ENCODE assay signal across 13 cellular contexts in genomic region chr10:121754667-121755066, GRCh38.
DNase-seq lines count a peak whose midpoint lies in the region; ATAC-seq, FAIRE-seq and TF ChIP-seq lines count a peak whose summit lies in the region.
"Had no signal": no experiment of that assay in that cellular context is flagged by ENCODE, and none has a peak within 500 bp of the region (broad histone marks: within the 10 kb centered on the region; RNA-seq: fewer than 3 reads in every experiment).

No MANE protein-coding gene starts in this region.

- H3K4me3 Mint-ChIP-seq in stimulated activated naive B cell treated with anti-CD40 and anti-IgM and Interleukin-4, amounts not matched to agents 10 μg/mL and 1 μg/mL and 100 μg/mL, for 72 hours = no peak overlapping the region
- H3K4me3 Mint-ChIP-seq: activated CD4-positive, alpha-beta T cell treated with anti-CD3 and anti-CD28 coated beads, Interleukin-2, amount 10 ng/mL, durations not matched to agents 7 days and 5 days; nephron had no signal

- peaks cover 42 to 47% of the 10 kb centered on the region in 2 donors for H3K36me3 Mint-ChIP-seq in stimulated activated naive B cell treated with anti-CD40 and anti-IgM and Interleukin-4, amounts not matched to agents 10 μg/mL and 1 μg/mL and 100 μg/mL, for 72 hours

- H3K9me3 Mint-ChIP-seq in stimulated activated naive B cell treated with anti-CD40 and anti-IgM and Interleukin-4, amounts not matched to agents 10 μg/mL and 1 μg/mL and 100 μg/mL, for 72 hours = peaks cover 29 to 34% of the 10 kb centered on the region in 2 donors

- H3K27ac Mint-ChIP-seq in stimulated activated naive B cell treated with anti-CD40 and anti-IgM and Interleukin-4, amounts not matched to agents 10 μg/mL and 1 μg/mL and 100 μg/mL, for 72 hours = no peak overlapping the region
- H3K27ac Mint-ChIP-seq: nephron had no signal

- no peaks in the 10 kb centered on the region for H3K4me1 Mint-ChIP-seq in stimulated activated naive B cell treated with anti-CD40 and anti-IgM and Interleukin-4, amounts not matched to agents 10 μg/mL and 1 μg/mL and 100 μg/mL, for 72 hours
- H3K4me1 Mint-ChIP-seq: nephron had no signal

- peak; percentile 21 for ATAC-seq in GM21528 (IDR thresholded peaks at IDR 0.05; ENCODE audit: low FRiP score, unreplicated experiment)
- ATAC-seq in esophagus mucosa = peak; percentile 55
- ATAC-seq in stimulated activated naive B cell treated with anti-CD40 and anti-IgM and Interleukin-4, amounts not matched to agents 10 μg/mL and 1 μg/mL and 100 μg/mL, for 72 hours (replicated peaks) = no peak
- no peak for ATAC-seq in GM19328 (IDR thresholded peaks at IDR 0.05; ENCODE audit: unreplicated experiment)
- ATAC-seq: left lobe of liver had no signal

- no peak for DNase-seq in GM12891 (ENCODE audit: insufficient read length, low spot score)
- DNase-seq in M059J (ENCODE audit: low read depth) = peak; percentile 7
- DNase-seq in stimulated activated naive B cell treated with anti-CD40 and anti-IgM and Interleukin-4, amounts not matched to agents 10 μg/mL and 1 μg/mL and 100 μg/mL, for 72 hours = no peak
- DNase-seq in RCC 7860 (ENCODE audit: low spot score) = no peak
- DNase-seq in NCI-H748 (lab: John Stamatoyannopoulos, UW; ENCODE audit: unreplicated experiment) = no peak
- DNase-seq: activated CD4-positive, alpha-beta T cell treated with anti-CD3 and anti-CD28 coated beads, Interleukin-2, amount 10 ng/mL, durations not matched to agents 7 days and 5 days; adrenal gland; small intestine had no signal

- FAIRE-seq in GM12891 (lab: Jason Lieb, UNC) = peak; percentile 16
- FAIRE-seq in RCC 7860 (lab: Jason Lieb, UNC) = no peak
- FAIRE-seq: small intestine had no signal

- no peak for TF ChIP-seq POLR2A in GM12891 (IDR thresholded peaks at IDR 0.05; ENCODE audit: low read depth, low read length)

- no peaks in the 10 kb centered on the region for H3K27me3 Mint-ChIP-seq in stimulated activated naive B cell treated with anti-CD40 and anti-IgM and Interleukin-4, amounts not matched to agents 10 μg/mL and 1 μg/mL and 100 μg/mL, for 72 hours
- H3K27me3 Mint-ChIP-seq: activated CD4-positive, alpha-beta T cell treated with anti-CD3 and anti-CD28 coated beads, Interleukin-2, amount 10 ng/mL, durations not matched to agents 7 days and 5 days had no signal

TF ChIP-seq in GM12891, 5 proteins besides CTCF, POLR2A, EP300 and RAD21:
- no peak for TF ChIP-seq POLR2AphosphoS5 (IDR thresholded peaks at IDR 0.05; ENCODE audit: low read depth, low read length)
- TF ChIP-seq POU2F2 (IDR thresholded peaks at IDR 0.05; ENCODE audit: low read depth, low read length) = no peak
- TF ChIP-seq TAF1 (IDR thresholded peaks at IDR 0.05; ENCODE audit: low read depth, low read length) = no peak
- TF ChIP-seq SPI1 (IDR thresholded peaks at IDR 0.05; ENCODE audit: low read depth, low read length) = no peak
- no peak for TF ChIP-seq PAX5 (IDR thresholded peaks at IDR 0.05; ENCODE audit: insufficient read depth, low read length, severe bottlenecking)

Comparison
In these comparisons a context has a peak if more than half of its experiments do, and no peak if none do; other contexts are left out.
1. ATAC-seq: peak in GM21528 (single experiment) and esophagus mucosa (single experiment); none in stimulated activated naive B cell treated with anti-CD40 and anti-IgM and Interleukin-4, amounts not matched to agents 10 μg/mL and 1 μg/mL and 100 μg/mL, for 72 hours (0 of 2) and GM19328 (single experiment).